Comparison of ENCODE assay signal across 21 cellular contexts in the genomic region with DNA sequence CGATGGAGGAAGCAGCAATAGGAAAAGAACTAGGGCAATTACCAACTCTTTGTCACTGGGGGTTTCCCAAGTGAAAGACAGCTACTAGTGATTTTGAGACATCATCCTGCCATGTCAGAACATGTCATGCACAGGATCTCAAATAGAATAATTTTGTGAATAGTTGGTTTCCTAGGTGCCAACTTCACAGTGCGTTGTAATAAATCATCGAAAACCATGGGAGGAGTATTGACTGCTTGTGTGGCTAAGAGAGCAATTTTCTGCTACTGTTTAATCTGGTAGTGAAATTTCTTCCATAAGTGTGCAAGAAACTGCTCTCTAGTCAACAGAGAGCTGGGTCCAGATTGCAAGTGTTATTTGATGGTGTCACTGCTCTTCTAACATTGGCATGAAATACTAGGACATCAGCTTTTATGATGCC.
A peak's percentile ranks its signal among the peaks of the same experiment; 100 is the strongest.
DNase-seq lines count a peak whose midpoint lies in the region; ATAC-seq, FAIRE-seq and TF ChIP-seq lines count a peak whose summit lies in the region.
"Had no signal": no experiment of that assay in that cellular context is flagged by ENCODE, and none has a peak within 500 bp of the region (broad histone marks: within the 10 kb centered on the region; RNA-seq: fewer than 3 reads in every experiment).

No MANE protein-coding gene starts in this region.

- H3K4me1 ChIP-seq in SK-N-SH (ENCODE audit: control insufficient read depth in 1 of 2, insufficient read depth in 2 of 2, low read depth in 1 of 2, low read length in 1 of 2): peaks cover 0 to 31% of the 10 kb centered on the region in 2 experiments; a peak in 2 of 4 replicates
- H3K4me1 ChIP-seq in ES-I3 (ENCODE audit: insufficient read depth, low read length): peaks cover 40% of the 10 kb centered on the region
- peaks cover 39% of the 10 kb centered on the region for H3K4me1 ChIP-seq in SJSA1 (replicated peaks)
- H3K4me1 ChIP-seq in keratinocyte (ENCODE audit: control insufficient read depth, extremely low read depth, insufficient read depth, low read length): peaks cover 39% of the 10 kb centered on the region
- no peaks in the 10 kb centered on the region for H3K4me1 ChIP-seq in effector memory CD4-positive, alpha-beta T cell (ENCODE audit: control insufficient read depth, insufficient read depth, low read length, poor library complexity, severe bottlenecking)
- H3K4me1 ChIP-seq: lower lobe of right lung, psoas muscle, uterus had no signal

- H2AFZ ChIP-seq in SK-N-SH (ENCODE audit: low read depth): peak overlapping the region; percentile 51; the same call in 1 of the 2 replicates
- H2AFZ ChIP-seq in keratinocyte (ENCODE audit: control insufficient read depth, low read length): peak overlapping the region; percentile 14

- H3K4me3 ChIP-seq in SK-N-SH (ENCODE audit: low read depth in 2 of 2, low read length in 1 of 2) (no peak overlapping the region), SJSA1 (no peak overlapping the region), keratinocyte (ENCODE audit: control insufficient read depth in 2 of 3, extremely low read depth in 1 of 3, insufficient read depth in 2 of 3, low read depth in 1 of 3, low read length in 3 of 3) (no peak overlapping the region)
- H3K4me3 ChIP-seq in effector memory CD4-positive, alpha-beta T cell (ENCODE audit: insufficient read depth, low read depth, low read length, poor library complexity, severe bottlenecking): no peak overlapping the region
- H3K4me3 ChIP-seq: A549, dorsolateral prefrontal cortex, lower lobe of right lung, psoas muscle, uterus had no signal

- no peak for TF ChIP-seq RAD21 in SK-N-SH (IDR thresholded peaks at IDR 0.05; ENCODE audit: low read length)

- H3F3A ChIP-seq in SK-N-SH (replicated peaks; ENCODE audit: insufficient read depth): peaks cover 6% of the 10 kb centered on the region

- no peaks in the 10 kb centered on the region for H3K36me3 ChIP-seq in SK-N-SH (replicated peaks in 1 of 2; ENCODE audit: control insufficient read depth in 1 of 2, insufficient read depth in 2 of 2, low read length in 1 of 2)
- H3K36me3 ChIP-seq in ES-I3 (ENCODE audit: insufficient read depth, low read length): no peaks in the 10 kb centered on the region; the same call in 1 of the 2 replicates
- no peaks in the 10 kb centered on the region for H3K36me3 ChIP-seq in SJSA1
- no peaks in the 10 kb centered on the region for H3K36me3 ChIP-seq in keratinocyte (ENCODE audit: control insufficient read depth in 2 of 2, extremely low read depth in 1 of 2, insufficient read depth in 2 of 2, low read length in 2 of 2)
- no peaks in the 10 kb centered on the region for H3K36me3 ChIP-seq in effector memory CD4-positive, alpha-beta T cell (ENCODE audit: control insufficient read depth, insufficient read depth, low read length)
- H3K36me3 ChIP-seq: lower lobe of right lung, neutrophil, uterus had no signal

- no peaks in the 10 kb centered on the region for H3K9me1 ChIP-seq in keratinocyte (ENCODE audit: control insufficient read depth, extremely low read depth, insufficient read depth, low read length)

- H3K79me2 ChIP-seq in SK-N-SH (ENCODE audit: insufficient read depth) (no peaks in the 10 kb centered on the region), keratinocyte (ENCODE audit: control insufficient read depth, insufficient read depth, low read length) (no peaks in the 10 kb centered on the region)

- dilution Hi-C loops in keratinocyte (cut with MboI; ENCODE audit: extremely low pct_ligation_motif_present, low sequenced_read_pairs): no loop called here

- WGBS in SK-N-SH (ENCODE audit: low lambda C conversion rate): 45% methylated on average over 3 of the region's 3 CpGs

- POLR2A ChIA-PET in SK-N-SH (lab: Yijun Ruan, JAX): no interaction called here

- H3K4me2 ChIP-seq in SK-N-SH (no peak overlapping the region), keratinocyte (ENCODE audit: control insufficient read depth, extremely low read depth, insufficient read depth, low read depth, low read length) (peak overlapping the region; percentile 67)
- H3K4me2 ChIP-seq: A549 had no signal

- CTCF ChIA-PET in SK-N-SH (lab: Yijun Ruan, JAX): no interaction called here

- TF ChIP-seq EP300 in SK-N-SH (IDR thresholded peaks at IDR 0.05; ENCODE audit: borderline replicate concordance in 1 of 2, low read depth in 1 of 2, low read length in 1 of 2): no peak

- no peak for TF ChIP-seq CTCF in SK-N-SH (IDR thresholded peaks at IDR 0.05)
- TF ChIP-seq CTCF in keratinocyte (optimal IDR thresholded peaks at IDR 0.05 in 1 of 3, IDR thresholded peaks at IDR 0.05 in 1 of 3, conservative IDR thresholded peaks at IDR 0.05 in 1 of 3; ENCODE audit: extremely low read depth in 1 of 3, insufficient read depth in 2 of 3, low read length in 3 of 3): no peak

- H3K27me3 ChIP-seq in SK-N-SH (ENCODE audit: insufficient read depth) (no peaks in the 10 kb centered on the region), SJSA1 (replicated peaks) (no peaks in the 10 kb centered on the region), keratinocyte (ENCODE audit: control insufficient read depth, extremely low read depth, insufficient read depth, low read length) (no peaks in the 10 kb centered on the region)
- H3K27me3 ChIP-seq in effector memory CD4-positive, alpha-beta T cell (replicated peaks; ENCODE audit: control insufficient read depth, insufficient read depth, low read length, poor library complexity, severe bottlenecking): no peaks in the 10 kb centered on the region
- H3K27me3 ChIP-seq: neutrophil, uterus had no signal

- H3K27ac ChIP-seq in SK-N-SH (ENCODE audit: low read depth in 2 of 2, low read length in 1 of 2) (no peak overlapping the region), SJSA1 (peak overlapping the region; percentile 99), keratinocyte (ENCODE audit: control insufficient read depth, insufficient read depth, low read length) (peak overlapping the region; percentile 99)
- no peak overlapping the region for H3K27ac ChIP-seq in effector memory CD4-positive, alpha-beta T cell (ENCODE audit: insufficient read depth, low read length, poor library complexity, severe bottlenecking)
- H3K27ac ChIP-seq: dorsolateral prefrontal cortex, lower lobe of right lung, neutrophil, psoas muscle, uterus had no signal

- H3K9ac ChIP-seq in SK-N-SH (no peak overlapping the region), ES-I3 (ENCODE audit: low read depth, low read length) (peak overlapping the region; percentile 19; the same call in 1 of the 2 replicates), keratinocyte (ENCODE audit: control insufficient read depth, extremely low read depth, insufficient read depth, low read length) (peak overlapping the region; percentile 69)

- no peak for DNase-seq in SK-N-SH
- DNase-seq in SJSA1 (ENCODE audit: low read depth in 1 of 2, low spot score in 2 of 2): peak in 1 of 2 experiments; percentile 5
- DNase-seq in keratinocyte (ENCODE audit: low read depth, low spot score): peak; percentile 61
- DNase-seq in AG08396 (ENCODE audit: low spot score): no peak
- no peak for DNase-seq in effector memory CD4-positive, alpha-beta T cell
- DNase-seq: activated T-cell treated with anti-CD3 and anti-CD28 coated beads, Interleukin-2, amount 50 U/mL, for 48 hours; cerebellar nuclear complex; dorsolateral prefrontal cortex; Karpas-422; lower lobe of right lung; MV-4-11; PC-3; psoas muscle; SHP77; uterus had no signal

- ATAC-seq in SK-N-SH treated with all-trans-retinoic acid at 6 μM for 48 hours (no peak), HG02870 (IDR thresholded peaks at IDR 0.05; ENCODE audit: unreplicated experiment) (no peak)
- ATAC-seq: A549, lower lobe of right lung, PC-3, psoas muscle had no signal

- no peaks in the 10 kb centered on the region for H3K9me2 ChIP-seq in SK-N-SH

- H3K9me3 ChIP-seq in SK-N-SH (no peaks in the 10 kb centered on the region), ES-I3 (ENCODE audit: control insufficient read depth, insufficient read depth, low read length) (no peaks in the 10 kb centered on the region; the same call in 1 of the 2 replicates), SJSA1 (replicated peaks) (no peaks in the 10 kb centered on the region), keratinocyte (ENCODE audit: control insufficient read depth, low read depth, low read length) (no peaks in the 10 kb centered on the region)
- no peaks in the 10 kb centered on the region for H3K9me3 ChIP-seq in effector memory CD4-positive, alpha-beta T cell (ENCODE audit: control insufficient read depth, low read length)
- H3K9me3 ChIP-seq: A549, lower lobe of right lung, neutrophil, psoas muscle, uterus had no signal

- no peaks in the 10 kb centered on the region for H4K20me1 ChIP-seq in SK-N-SH (ENCODE audit: insufficient read depth)
- H4K20me1 ChIP-seq in keratinocyte (ENCODE audit: control insufficient read depth, extremely low read depth, insufficient read depth, low read length): no peaks in the 10 kb centered on the region

- peak; percentile 97 for FAIRE-seq in keratinocyte (lab: Jason Lieb, UNC)
- FAIRE-seq: HTR-8/SVneo had no signal

TF ChIP-seq in SK-N-SH, 30 proteins besides CTCF, POLR2A, EP300 and RAD21 (continues in another document):
- no peak for TF ChIP-seq GATA2 (CRISPR knock-in tag; IDR thresholded peaks at IDR 0.05)
- TF ChIP-seq GABPA (IDR thresholded peaks at IDR 0.05; ENCODE audit: low read depth): no peak
- TF ChIP-seq, protein P1, sequence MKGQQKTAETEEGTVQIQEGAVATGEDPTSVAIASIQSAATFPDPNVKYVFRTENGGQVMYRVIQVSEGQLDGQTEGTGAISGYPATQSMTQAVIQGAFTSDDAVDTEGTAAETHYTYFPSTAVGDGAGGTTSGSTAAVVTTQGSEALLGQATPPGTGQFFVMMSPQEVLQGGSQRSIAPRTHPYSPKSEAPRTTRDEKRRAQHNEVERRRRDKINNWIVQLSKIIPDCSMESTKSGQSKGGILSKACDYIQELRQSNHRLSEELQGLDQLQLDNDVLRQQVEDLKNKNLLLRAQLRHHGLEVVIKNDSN (IDR thresholded peaks at IDR 0.05; ENCODE audit: borderline replicate concordance, low read depth): no peak
- TF ChIP-seq JUND (IDR thresholded peaks at IDR 0.05): no peak
- no peak for TF ChIP-seq FOXJ3 (CRISPR knock-in tag; IDR thresholded peaks at IDR 0.05)
- TF ChIP-seq EZH2phosphoT487 (IDR thresholded peaks at IDR 0.05; ENCODE audit: borderline replicate concordance, low read depth): no peak

TF ChIP-seq in SK-N-SH treated with all-trans-retinoic acid at 6 μM for 48 hours, 23 proteins besides CTCF, POLR2A, EP300 and RAD21 (continues in another document):
- no peak for TF ChIP-seq PPARA (CRISPR knock-in tag; IDR thresholded peaks at IDR 0.05; ENCODE audit: borderline replicate concordance)
- no peak for TF ChIP-seq ZC3H10 (CRISPR knock-in tag; IDR thresholded peaks at IDR 0.05)
- TF ChIP-seq ISL1 (CRISPR knock-in tag; IDR thresholded peaks at IDR 0.05): no peak

Comparison
In these comparisons a context has a peak if more than half of its experiments do, and no peak if none do; other contexts are left out.
1. H3K27ac ChIP-seq: peak in SJSA1 (single experiment) and keratinocyte (single experiment); none in SK-N-SH (0 of 2) and effector memory CD4-positive, alpha-beta T cell (single experiment).